In the genomic region with DNA sequence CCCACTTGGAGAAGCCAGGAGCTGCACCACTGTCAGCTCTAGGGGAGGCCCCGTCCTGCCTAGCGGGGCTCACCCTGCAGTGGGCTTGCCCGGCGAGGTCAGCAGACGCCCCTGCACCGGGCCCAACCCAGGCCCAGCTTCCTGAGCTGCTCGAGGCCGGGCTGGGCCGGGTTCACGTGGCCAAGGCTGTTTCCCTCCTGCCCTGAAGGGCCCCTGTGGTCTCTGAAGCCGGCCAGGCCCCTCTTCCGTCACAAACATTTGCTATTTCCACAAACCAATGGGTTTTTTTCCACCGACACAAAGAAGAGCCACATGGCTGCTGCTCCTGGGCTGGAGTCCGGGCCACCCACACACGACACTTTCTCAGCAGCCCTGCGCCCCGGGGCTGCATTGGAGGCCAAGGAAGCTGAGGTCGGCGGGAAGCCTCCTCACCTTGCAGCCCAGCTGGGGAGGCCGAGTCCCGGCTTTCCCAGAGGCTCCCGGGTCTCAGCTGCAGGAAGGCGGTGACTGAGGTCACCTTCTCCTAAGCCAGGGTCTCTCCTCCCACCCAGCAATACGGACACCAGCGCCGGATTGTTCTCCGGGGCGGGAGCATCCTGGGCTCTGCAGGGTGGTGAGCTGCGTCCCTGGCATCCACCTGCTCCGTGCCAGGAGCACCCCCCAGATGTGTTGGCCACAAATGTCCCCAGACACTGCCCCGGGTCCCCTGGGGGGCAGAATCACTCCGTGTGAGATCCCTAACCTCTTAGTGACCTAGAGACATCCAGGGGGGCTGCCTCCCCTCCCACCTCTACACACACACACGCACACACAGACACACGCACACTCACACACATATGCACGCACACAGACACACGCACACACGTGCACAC, we compare ENCODE assay signal across 1 cellular context.
A peak's percentile ranks its signal among the peaks of the same experiment; 100 is the strongest.
TF ChIP-seq lines count a peak whose summit lies in the region.

No MANE protein-coding gene starts in this region.

TF ChIP-seq in HepG2, 621 proteins besides CTCF, POLR2A, EP300 and RAD21 (continued from another document and continues in another):
- no peak for TF ChIP-seq ZBTB49 (CRISPR knock-in tag; IDR thresholded peaks at IDR 0.05; ENCODE audit: borderline replicate concordance)
- no peak for TF ChIP-seq AGO1 (IDR thresholded peaks at IDR 0.05; ENCODE audit: low read depth, low read length, poor library complexity, severe bottlenecking)
- peak; percentile 73 for TF ChIP-seq SALL1 (CRISPR knock-in tag; IDR thresholded peaks at IDR 0.05)
- no peak for TF ChIP-seq NFIC (IDR thresholded peaks at IDR 0.05; ENCODE audit: low read length)
- TF ChIP-seq NFATC3 (CRISPR knock-in tag; IDR thresholded peaks at IDR 0.05), result no peak
- no peak for TF ChIP-seq NR2F2 (IDR thresholded peaks at IDR 0.05; ENCODE audit: borderline replicate concordance, low read depth)
- no peak for TF ChIP-seq RBM39 (IDR thresholded peaks at IDR 0.05; ENCODE audit: low read depth, low read length, poor library complexity, severe bottlenecking)
- no peak for TF ChIP-seq PTBP1 (IDR thresholded peaks at IDR 0.05; ENCODE audit: low read depth, low read length, poor library complexity, severe bottlenecking)
- TF ChIP-seq ZNF879 (CRISPR knock-in tag; IDR thresholded peaks at IDR 0.05), result peak; percentile 51; the same call in 1 of the 2 replicates
- no peak for TF ChIP-seq ZSCAN12 (CRISPR knock-in tag; IDR thresholded peaks at IDR 0.05)
- TF ChIP-seq CBX2 (IDR thresholded peaks at IDR 0.05; ENCODE audit: low read depth, low read length), result no peak
- TF ChIP-seq CBX2 (CRISPR knock-in tag; IDR thresholded peaks at IDR 0.05; ENCODE audit: low read depth), result no peak
- TF ChIP-seq, protein P1, sequence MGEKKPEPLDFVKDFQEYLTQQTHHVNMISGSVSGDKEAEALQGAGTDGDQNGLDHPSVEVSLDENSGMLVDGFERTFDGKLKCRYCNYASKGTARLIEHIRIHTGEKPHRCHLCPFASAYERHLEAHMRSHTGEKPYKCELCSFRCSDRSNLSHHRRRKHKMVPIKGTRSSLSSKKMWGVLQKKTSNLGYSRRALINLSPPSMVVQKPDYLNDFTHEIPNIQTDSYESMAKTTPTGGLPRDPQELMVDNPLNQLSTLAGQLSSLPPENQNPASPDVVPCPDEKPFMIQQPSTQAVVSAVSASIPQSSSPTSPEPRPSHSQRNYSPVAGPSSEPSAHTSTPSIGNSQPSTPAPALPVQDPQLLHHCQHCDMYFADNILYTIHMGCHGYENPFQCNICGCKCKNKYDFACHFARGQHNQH (CRISPR knock-in tag; IDR thresholded peaks at IDR 0.05), result 0 out of 2 replicates have a peak, but pooled peaks have one; percentile 40
- no peak for TF ChIP-seq GPN1 (CRISPR knock-in tag; IDR thresholded peaks at IDR 0.05; ENCODE audit: borderline replicate concordance)
- TF ChIP-seq CERS6 (CRISPR knock-in tag; IDR thresholded peaks at IDR 0.05), result no peak
- TF ChIP-seq SMARCE1 (IDR thresholded peaks at IDR 0.05; ENCODE audit: borderline replicate concordance), result no peak
- TF ChIP-seq, protein P2, sequence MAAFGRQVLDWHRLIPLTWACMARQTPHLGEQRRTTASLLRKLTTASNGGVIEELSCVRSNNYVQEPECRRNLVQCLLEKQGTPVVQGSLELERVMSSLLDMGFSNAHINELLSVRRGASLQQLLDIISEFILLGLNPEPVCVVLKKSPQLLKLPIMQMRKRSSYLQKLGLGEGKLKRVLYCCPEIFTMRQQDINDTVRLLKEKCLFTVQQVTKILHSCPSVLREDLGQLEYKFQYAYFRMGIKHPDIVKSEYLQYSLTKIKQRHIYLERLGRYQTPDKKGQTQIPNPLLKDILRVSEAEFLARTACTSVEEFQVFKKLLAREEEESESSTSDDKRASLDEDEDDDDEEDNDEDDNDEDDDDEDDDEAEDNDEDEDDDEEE (CRISPR knock-in tag; IDR thresholded peaks at IDR 0.05), result no peak
- no peak for TF ChIP-seq ZNF33B (CRISPR knock-in tag; IDR thresholded peaks at IDR 0.05)
- no peak for TF ChIP-seq TMF1 (CRISPR knock-in tag; IDR thresholded peaks at IDR 0.05; ENCODE audit: low read depth)
- TF ChIP-seq ZNF430 (CRISPR knock-in tag; IDR thresholded peaks at IDR 0.05), result no peak
- TF ChIP-seq NRL (CRISPR knock-in tag; IDR thresholded peaks at IDR 0.05; ENCODE audit: borderline replicate concordance), result no peak
- TF ChIP-seq SNAI1 (CRISPR knock-in tag; IDR thresholded peaks at IDR 0.05; ENCODE audit: borderline replicate concordance), result peak; percentile 82
- TF ChIP-seq GATAD2A (CRISPR knock-in tag; IDR thresholded peaks at IDR 0.05), result peak; percentile 34; the same call in 1 of the 2 replicates
- no peak for TF ChIP-seq KLF9 (CRISPR knock-in tag; IDR thresholded peaks at IDR 0.05; ENCODE audit: low read depth)
- TF ChIP-seq CBX1 (IDR thresholded peaks at IDR 0.05; ENCODE audit: low read depth), result no peak
- TF ChIP-seq, protein P3, sequence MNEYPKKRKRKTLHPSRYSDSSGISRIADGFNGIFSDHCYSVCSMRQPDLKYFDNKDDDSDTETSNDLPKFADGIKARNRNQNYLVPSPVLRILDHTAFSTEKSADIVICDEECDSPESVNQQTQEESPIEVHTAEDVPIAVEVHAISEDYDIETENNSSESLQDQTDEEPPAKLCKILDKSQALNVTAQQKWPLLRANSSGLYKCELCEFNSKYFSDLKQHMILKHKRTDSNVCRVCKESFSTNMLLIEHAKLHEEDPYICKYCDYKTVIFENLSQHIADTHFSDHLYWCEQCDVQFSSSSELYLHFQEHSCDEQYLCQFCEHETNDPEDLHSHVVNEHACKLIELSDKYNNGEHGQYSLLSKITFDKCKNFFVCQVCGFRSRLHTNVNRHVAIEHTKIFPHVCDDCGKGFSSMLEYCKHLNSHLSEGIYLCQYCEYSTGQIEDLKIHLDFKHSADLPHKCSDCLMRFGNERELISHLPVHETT (CRISPR knock-in tag; conservative IDR thresholded peaks at IDR 0.05), result no peak
- no peak for TF ChIP-seq ZC3H4 (CRISPR knock-in tag; IDR thresholded peaks at IDR 0.05; ENCODE audit: borderline replicate concordance)
- TF ChIP-seq RARA (CRISPR knock-in tag; IDR thresholded peaks at IDR 0.05), result peak; percentile 45
- no peak for TF ChIP-seq ZBTB8A (CRISPR knock-in tag; IDR thresholded peaks at IDR 0.05; ENCODE audit: borderline replicate concordance, low read depth)
- TF ChIP-seq PHF20 (CRISPR knock-in tag; IDR thresholded peaks at IDR 0.05), result no peak
- TF ChIP-seq TRIM24 (CRISPR knock-in tag; IDR thresholded peaks at IDR 0.05), result no peak
- TF ChIP-seq, protein P4, sequence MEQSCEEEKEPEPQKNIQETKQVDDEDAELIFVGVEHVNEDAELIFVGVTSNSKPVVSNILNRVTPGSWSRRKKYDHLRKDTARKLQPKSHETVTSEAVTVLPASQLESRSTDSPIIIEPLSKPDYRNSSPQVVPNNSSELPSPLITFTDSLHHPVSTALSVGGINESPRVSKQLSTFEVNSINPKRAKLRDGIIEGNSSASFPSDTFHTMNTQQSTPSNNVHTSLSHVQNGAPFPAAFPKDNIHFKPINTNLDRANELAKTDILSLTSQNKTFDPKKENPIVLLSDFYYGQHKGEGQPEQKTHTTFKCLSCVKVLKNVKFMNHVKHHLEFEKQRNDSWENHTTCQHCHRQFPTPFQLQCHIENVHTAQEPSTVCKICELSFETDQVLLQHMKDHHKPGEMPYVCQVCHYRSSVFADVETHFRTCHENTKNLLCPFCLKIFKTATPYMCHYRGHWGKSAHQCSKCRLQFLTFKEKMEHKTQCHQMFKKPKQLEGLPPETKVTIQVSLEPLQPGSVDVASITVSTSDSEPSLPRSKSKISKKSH (CRISPR knock-in tag; IDR thresholded peaks at IDR 0.05; ENCODE audit: borderline replicate concordance), result peak; percentile 11; the same call in 1 of the 2 replicates
- TF ChIP-seq ZNF296 (CRISPR knock-in tag; conservative IDR thresholded peaks at IDR 0.05), result no peak
- TF ChIP-seq, protein P5, sequence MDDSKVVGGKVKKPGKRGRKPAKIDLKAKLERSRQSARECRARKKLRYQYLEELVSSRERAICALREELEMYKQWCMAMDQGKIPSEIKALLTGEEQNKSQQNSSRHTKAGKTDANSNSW (CRISPR knock-in tag; IDR thresholded peaks at IDR 0.05; ENCODE audit: borderline replicate concordance), result no peak
- TF ChIP-seq HOXA9 (CRISPR knock-in tag; IDR thresholded peaks at IDR 0.05; ENCODE audit: borderline replicate concordance), result no peak
- TF ChIP-seq, protein P6, sequence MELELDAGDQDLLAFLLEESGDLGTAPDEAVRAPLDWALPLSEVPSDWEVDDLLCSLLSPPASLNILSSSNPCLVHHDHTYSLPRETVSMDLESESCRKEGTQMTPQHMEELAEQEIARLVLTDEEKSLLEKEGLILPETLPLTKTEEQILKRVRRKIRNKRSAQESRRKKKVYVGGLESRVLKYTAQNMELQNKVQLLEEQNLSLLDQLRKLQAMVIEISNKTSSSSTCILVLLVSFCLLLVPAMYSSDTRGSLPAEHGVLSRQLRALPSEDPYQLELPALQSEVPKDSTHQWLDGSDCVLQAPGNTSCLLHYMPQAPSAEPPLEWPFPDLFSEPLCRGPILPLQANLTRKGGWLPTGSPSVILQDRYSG (CRISPR knock-in tag; IDR thresholded peaks at IDR 0.05), result no peak
- no peak for TF ChIP-seq SIN3B (IDR thresholded peaks at IDR 0.05; ENCODE audit: low read length)
- TF ChIP-seq ZIK1 (CRISPR knock-in tag; IDR thresholded peaks at IDR 0.05; ENCODE audit: borderline replicate concordance, low read depth), result no peak
- peak; percentile 26; the same call in 1 of the 2 replicates for TF ChIP-seq MLXIP (CRISPR knock-in tag; IDR thresholded peaks at IDR 0.05; ENCODE audit: borderline replicate concordance)
- TF ChIP-seq ZNF253 (CRISPR knock-in tag; IDR thresholded peaks at IDR 0.05; ENCODE audit: borderline replicate concordance), result no peak
- no peak for TF ChIP-seq ZNF331 (CRISPR knock-in tag; IDR thresholded peaks at IDR 0.05)
- no peak for TF ChIP-seq ZNF12 (CRISPR knock-in tag; IDR thresholded peaks at IDR 0.05)
- TF ChIP-seq REST (IDR thresholded peaks at IDR 0.05; ENCODE audit: borderline replicate concordance in 1 of 2, low read depth in 1 of 2, low read length in 2 of 2), result no peak
- no peak for TF ChIP-seq JUN (CRISPR knock-in tag; IDR thresholded peaks at IDR 0.05)
- TF ChIP-seq GABPA (IDR thresholded peaks at IDR 0.05; ENCODE audit: low read depth, low read length), result no peak
- no peak for TF ChIP-seq GABPA (CRISPR knock-in tag; IDR thresholded peaks at IDR 0.05; ENCODE audit: low read depth)
- no peak for TF ChIP-seq SIN3A (IDR thresholded peaks at IDR 0.05; ENCODE audit: borderline replicate concordance, low read depth, low read length)
